In genomic region chr13:26623125-26623524, GRCh38 we compare ENCODE assay signal across 25 cellular contexts.
"Had no signal": no experiment of that assay in that cellular context is flagged by ENCODE, and none has a peak within 500 bp of the region (broad histone marks: within the 10 kb centered on the region; RNA-seq: fewer than 3 reads in every experiment).

No MANE protein-coding gene starts in this region.

- ATAC-seq: activated CD8-positive, alpha-beta memory T cell treated with anti-CD3 and anti-CD28 coated beads, Interleukin-2, amount 10 ng/mL, durations not matched to agents 7 days and 5 days; activated CD8-positive, alpha-beta T cell treated with anti-CD3 and anti-CD28 coated beads for 36 hours; body of pancreas; left ventricle myocardium superior; natural killer cell treated with Interleukin-12 subunit alpha and Interleukin-12 subunit beta and Interleukin-15 and Interleukin-18, amount 100 ng/mL, for 72 hours; upper lobe of right lung had no signal

- H3K4me2 ChIP-seq: hepatocyte had no signal

- FAIRE-seq: endometrium, frontal cortex had no signal

- H3K4me1 ChIP-seq: body of pancreas, prostate gland, upper lobe of right lung had no signal

- H3K9me3 ChIP-seq: body of pancreas, prostate gland, thyroid gland had no signal

- H3K36me3 ChIP-seq: prostate gland, thyroid gland, upper lobe of right lung had no signal

- H3K27me3 ChIP-seq: body of pancreas, hepatocyte, thyroid gland, upper lobe of right lung had no signal

- DNase-seq: activated CD4-positive, alpha-beta T cell treated with anti-CD3 and anti-CD28 coated beads, Interleukin-2, amount 10 ng/mL, durations not matched to agents 24 days and 14 days; activated CD4-positive, CD25-positive, alpha-beta regulatory T cell; activated CD8-positive, alpha-beta memory T cell treated with anti-CD3 and anti-CD28 coated beads, Interleukin-2, amount 10 ng/mL, durations not matched to agents 7 days and 5 days; activated CD8-positive, alpha-beta T cell treated with anti-CD3 and anti-CD28 coated beads for 36 hours; activated effector memory CD4-positive, alpha-beta T cell treated with anti-CD3 and anti-CD28 coated beads, Interleukin-2, amount 50 U/mL, for 16 hours; activated naive CD4-positive, alpha-beta T cell treated with anti-CD3 and anti-CD28 coated beads, Interleukin-2, amount 10 ng/mL, durations not matched to agents 7 days and 5 days; activated T-cell treated with anti-CD3 and anti-CD28 coated beads for 4 hours; anterior cingulate cortex; body of pancreas; effector CD4-positive, alpha-beta T cell; erythroblast; glutamatergic neuron; kidney glomerular epithelial cell; left ventricle myocardium superior; midbrain; stimulated activated CD4-positive, alpha-beta T cell treated with anti-CD3 and anti-CD28 coated beads, Interleukin-1b, Interleukin-23, amount 100 ng/mL, for 48 hours; substantia nigra; T-helper 9 cell; thyroid gland; upper lobe of right lung had no signal

- H3K27ac ChIP-seq: body of pancreas, hepatocyte, prostate gland, thyroid gland, upper lobe of right lung had no signal

- H3K4me3 ChIP-seq: body of pancreas, hepatocyte, prostate gland, thyroid gland, upper lobe of right lung had no signal
